Comparison of ENCODE assay signal across 8 cellular contexts in genomic region chr17:9924735-9925191, GRCh38. TPM values are rescaled to one million over a fixed set of nuclear protein-coding genes. Genes with fewer than 3 reads are reported as not detected.
DNase-seq lines count a peak whose midpoint lies in the region; ATAC-seq lines count a peak whose summit lies in the region.

No MANE protein-coding gene starts in this region.

- intact Hi-C loops in Right ventricle myocardium superior (cut with DNase I), result loop anchor here (5.0 kb wide), 1 partner anchor 688 kb away; no protein-coding TSS in a partner anchor

- no peak overlapping the region for H3K4me3 Mint-ChIP-seq in activated T-helper 17 cell treated with anti-CD3 and anti-CD28 coated beads, Interleukin-2, amount 50 U/mL, for 72 hours

- no peaks in the 10 kb centered on the region for H3K36me3 Mint-ChIP-seq in activated T-helper 17 cell treated with anti-CD3 and anti-CD28 coated beads, Interleukin-2, amount 50 U/mL, for 72 hours (ENCODE audit: low read depth)

- DNase-seq in activated CD8-positive, alpha-beta memory T cell treated with anti-CD3 and anti-CD28 coated beads for 24 hours, result peak; percentile 58
- DNase-seq in activated CD8-positive, alpha-beta memory T cell treated with anti-CD3 and anti-CD28 coated beads, Interleukin-2, amount 50 U/mL, for 4 hours, result no peak
- DNase-seq in NCI-H446 treated with DMSO at 0.1 percent for 48 hours (lab: John Stamatoyannopoulos, UW) (peak; percentile 3), Right ventricle myocardium superior (peak; percentile 36), pons (ENCODE audit: low spot score) (peak; percentile 91)
- no peak for DNase-seq in effector CD4-positive, alpha-beta T cell

- no peaks in the 10 kb centered on the region for H3K27me3 Mint-ChIP-seq in activated T-helper 17 cell treated with anti-CD3 and anti-CD28 coated beads, Interleukin-2, amount 50 U/mL, for 72 hours

- no peaks in the 10 kb centered on the region for H3K9me3 Mint-ChIP-seq in activated T-helper 17 cell treated with anti-CD3 and anti-CD28 coated beads, Interleukin-2, amount 50 U/mL, for 72 hours

- ATAC-seq in HG02870 (IDR thresholded peaks at IDR 0.05; ENCODE audit: unreplicated experiment) (peak; percentile 50), Right ventricle myocardium superior (ENCODE audit: poor library complexity) (peak; percentile 71)
- peak; percentile 57 for ATAC-seq in activated T-helper 17 cell treated with anti-CD3 and anti-CD28 coated beads, Interleukin-2, amount 50 U/mL, for 72 hours (replicated peaks)

- H3K4me1 Mint-ChIP-seq in activated T-helper 17 cell treated with anti-CD3 and anti-CD28 coated beads, Interleukin-2, amount 50 U/mL, for 72 hours, result no peaks in the 10 kb centered on the region

- no peak overlapping the region for H3K27ac Mint-ChIP-seq in activated T-helper 17 cell treated with anti-CD3 and anti-CD28 coated beads, Interleukin-2, amount 50 U/mL, for 72 hours

RNA-seq across cellular contexts. Expression of gene RCVRN, which starts 19.7 kb away (rescaled TPM):
- total RNA-seq in activated T-helper 17 cell treated with anti-CD3 and anti-CD28 coated beads, Interleukin-2, amount 50 U/mL, for 72 hours, result not detected
- not detected for total RNA-seq in Right ventricle myocardium superior

Comparison
In these comparisons a context has a peak if more than half of its experiments do, and no peak if none do; other contexts are left out.
1. DNase-seq: peak in activated CD8-positive, alpha-beta memory T cell treated with anti-CD3 and anti-CD28 coated beads for 24 hours (single experiment), NCI-H446 treated with DMSO at 0.1 percent for 48 hours (single experiment), Right ventricle myocardium superior (single experiment) and pons (single experiment); none in activated CD8-positive, alpha-beta memory T cell treated with anti-CD3 and anti-CD28 coated beads, Interleukin-2, amount 50 U/mL, for 4 hours (single experiment) and effector CD4-positive, alpha-beta T cell (single experiment).
2. Peak in every context shown above with its lines, with median percentiles within 50 percentile points of each other: ATAC-seq.